1 cellular context compared by ENCODE assay signal in genomic region chr4:102501176-102501634, GRCh38.
A peak's percentile ranks its signal among the peaks of the same experiment; 100 is the strongest.
TF ChIP-seq lines count a peak whose summit lies in the region.

NFKB1 (plus strand) TSS chr4:102501359; CDS start chr4:102525519, 24,160 bp downstream.

TF ChIP-seq in HepG2, 621 proteins besides CTCF, POLR2A, EP300 and RAD21 (continued from another document):
- TF ChIP-seq UBTF (CRISPR knock-in tag; IDR thresholded peaks at IDR 0.05), result peak; percentile 81; the same call in 1 of the 2 replicates
